Comparison of ENCODE assay signal across 25 cellular contexts in the genomic region with DNA sequence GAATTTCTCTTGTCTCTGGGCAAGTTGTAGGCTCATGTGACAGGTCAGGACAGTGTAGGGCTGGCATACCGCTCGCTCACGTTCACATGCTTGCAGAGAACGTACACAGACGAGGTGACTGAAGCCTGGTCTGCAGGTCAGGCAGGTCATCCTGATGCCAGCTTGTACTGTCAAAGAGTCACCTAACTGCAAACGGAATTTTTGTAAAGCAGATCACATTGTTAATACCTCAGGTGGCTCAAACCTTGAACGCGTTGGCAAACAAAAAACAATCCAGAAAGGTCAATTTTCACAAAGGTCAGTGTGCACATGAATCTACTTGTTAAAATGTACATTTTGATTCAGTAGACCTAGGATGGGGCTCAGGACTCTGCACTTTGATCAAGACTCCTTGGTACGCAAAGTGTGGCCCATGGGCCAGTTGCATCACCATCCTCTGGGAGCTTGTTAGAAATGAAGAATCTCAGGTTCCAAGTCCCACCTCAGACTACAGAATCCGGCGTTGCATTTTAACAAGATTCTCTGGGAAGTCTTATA. TPM values are rescaled to one million over a fixed set of nuclear protein-coding genes. Genes with fewer than 3 reads are reported as not detected.
"Had no signal": no experiment of that assay in that cellular context is flagged by ENCODE, and none has a peak within 500 bp of the region (broad histone marks: within the 10 kb centered on the region; RNA-seq: fewer than 3 reads in every experiment).

No MANE protein-coding gene starts in this region.

- H3K4me3 ChIP-seq: adrenal gland, MG63, SJCRH30 had no signal

- ATAC-seq: activated T-cell treated with anti-CD3 and anti-CD28 coated beads, Interleukin-2, amount 50 U/mL, for 4 hours had no signal

- H3K9me3 ChIP-seq: adrenal gland, MG63, SJCRH30, SK-N-SH had no signal

- H3K9ac ChIP-seq: KMS-11, SK-N-SH had no signal

- DNase-seq: activated CD4-positive, alpha-beta memory T cell treated with anti-CD3 and anti-CD28 coated beads for 36 hours; activated CD4-positive, alpha-beta T cell treated with anti-CD3 and anti-CD28 coated beads, Interleukin-2, amount 10 ng/mL, durations not matched to agents 7 days and 5 days; activated CD4-positive, CD25-positive, alpha-beta regulatory T cell; activated CD8-positive, alpha-beta memory T cell treated with anti-CD3 and anti-CD28 coated beads for 24 hours; activated gamma-delta T cell treated with Interleukin-2 at 50 U/mL for 16 hours; activated naive CD4-positive, alpha-beta T cell treated with anti-CD3 and anti-CD28 coated beads, Interleukin-2, amount 10 ng/mL, durations not matched to agents 7 days and 5 days; activated naive CD8-positive, alpha-beta T cell treated with anti-CD3 and anti-CD28 coated beads, Interleukin-2, amount 10 ng/mL, durations not matched to agents 7 days and 5 days; activated T-cell treated with anti-CD3 and anti-CD28 coated beads, Interleukin-2, amount 50 U/mL, for 4 hours; anterior cingulate cortex; MG63; MV-4-11; NCI-H1105 treated with DMSO at 0.1 percent for 48 hours; NCI-H1436 treated with DMSO at 0.1 percent for 48 hours; NCI-H187; NCI-H2081 treated with DMSO at 0.1 percent for 48 hours; NCI-H446; NCI-H524; SJCRH30; SK-N-SH; T-helper 1 cell had no signal

- H3K27ac ChIP-seq: adrenal gland, KMS-11, SJCRH30, VCaP had no signal

- FAIRE-seq: RCC 7860 had no signal

- H3K36me3 ChIP-seq: MG63, SJCRH30 had no signal

- H3K27me3 ChIP-seq: adrenal gland, MG63, SJCRH30 had no signal

- H3K4me1 ChIP-seq: SJCRH30 had no signal

RNA-seq across cellular contexts. Expression of a gene that starts 44.4 kb away (rescaled TPM):
- total RNA-seq: activated CD4-positive, alpha-beta memory T cell treated with anti-CD3 and anti-CD28 coated beads for 36 hours; activated CD4-positive, alpha-beta T cell treated with anti-CD3 and anti-CD28 coated beads, Interleukin-2, amount 10 ng/mL, durations not matched to agents 7 days and 5 days; T-helper 2 cell treated with Interferon-gamma antibody and Interleukin-4, amounts not matched to agents 100 ng/mL and 5 ng/mL, for 36 hours had no signal
